Comparison of ENCODE assay signal across 23 cellular contexts in genomic region chr3:23867400-23867799, GRCh38. TPM values are rescaled to one million over a fixed set of nuclear protein-coding genes. Genes with fewer than 3 reads are reported as not detected.
A peak's percentile ranks its signal among the peaks of the same experiment; 100 is the strongest.
DNase-seq lines count a peak whose midpoint lies in the region; ATAC-seq and TF ChIP-seq lines count a peak whose summit lies in the region.
"Had no signal": no experiment of that assay in that cellular context is flagged by ENCODE, and none has a peak within 500 bp of the region (broad histone marks: within the 10 kb centered on the region; RNA-seq: fewer than 3 reads in every experiment).

No MANE protein-coding gene starts in this region.

- H3K27me3 ChIP-seq in cardiac muscle cell (no peaks in the 10 kb centered on the region), right atrium auricular region (no peaks in the 10 kb centered on the region), OCI-LY1 (ENCODE audit: insufficient read depth, low read length) (no peaks in the 10 kb centered on the region), H9 (ENCODE audit: insufficient read depth, low read length) (no peaks in the 10 kb centered on the region)
- H3K27me3 ChIP-seq: body of pancreas, MG63, sigmoid colon had no signal

- H3K18ac ChIP-seq in H9 (ENCODE audit: insufficient read length, low read depth, low read length) = no peak overlapping the region

- H2AFZ ChIP-seq in OCI-LY1 (ENCODE audit: low read length) (no peak overlapping the region), H9 (ENCODE audit: low read length) (no peak overlapping the region)

- H2BK5ac ChIP-seq in H9 (ENCODE audit: insufficient read length, low read length) = no peak overlapping the region

- no peak overlapping the region for H4K91ac ChIP-seq in H9 (ENCODE audit: insufficient read length, low read depth, low read length)

- H3K4me1 ChIP-seq in cardiac muscle cell (ENCODE audit: low read depth) (peaks cover 62% of the 10 kb centered on the region), right atrium auricular region (peaks cover 0 to 32% of the 10 kb centered on the region in 2 donors), OCI-LY1 (ENCODE audit: insufficient read depth, low read length, severe bottlenecking) (peaks cover 35% of the 10 kb centered on the region), H9 (ENCODE audit: insufficient read depth, low read length) (peaks cover 12% of the 10 kb centered on the region; the same call in 1 of the 2 replicates)

- no peak overlapping the region for H3T11ph ChIP-seq in H9 (ENCODE audit: low read length)

- TF ChIP-seq CTCF in cardiac muscle cell (IDR thresholded peaks at IDR 0.05; ENCODE audit: low read depth, low read length) = no peak
- no peak for TF ChIP-seq CTCF in right atrium auricular region (IDR thresholded peaks at IDR 0.05)
- TF ChIP-seq CTCF in OCI-LY1 (IDR thresholded peaks at IDR 0.05; ENCODE audit: low read length) = peak; percentile 63
- peak; percentile 40 for TF ChIP-seq CTCF in choroid plexus epithelial cell (conservative IDR thresholded peaks at IDR 0.05; ENCODE audit: low read depth, low read length)
- no peak for TF ChIP-seq CTCF in H9 (conservative IDR thresholded peaks at IDR 0.05)

- H3K4me2 ChIP-seq in OCI-LY1 (ENCODE audit: low read length) = no peak overlapping the region
- H3K4me2 ChIP-seq in H9 (ENCODE audit: insufficient read depth, insufficient read length, low read length) = no peak overlapping the region

- H3K79me2 ChIP-seq in OCI-LY1 (ENCODE audit: insufficient read depth, low read length) (peaks cover 12% of the 10 kb centered on the region), H9 (ENCODE audit: insufficient read depth, low read length) (peaks cover 3% of the 10 kb centered on the region; the same call in 1 of the 2 replicates)

- H4K8ac ChIP-seq in H9 (replicated peaks; ENCODE audit: insufficient read length, low read depth, low read length) = no peak overlapping the region

- WGBS in H9 (ENCODE audit: extremely low coverage, insufficient read length, low lambda C conversion rate) = no CpG with 5 or more reads among the region's 1 CpG

- H2BK20ac ChIP-seq in H9 (ENCODE audit: low read depth, low read length, poor library complexity, severe bottlenecking) = no peak overlapping the region

- H3K9me2 ChIP-seq in OCI-LY1 (ENCODE audit: low read depth, low read length) = no peaks in the 10 kb centered on the region

- peaks cover 17% of the 10 kb centered on the region for H3K36me3 Mint-ChIP-seq in stimulated activated memory B cell treated with anti-CD40 and anti-IgM and Interleukin-4, amounts not matched to agents 10 μg/mL and 1 μg/mL and 100 μg/mL, for 72 hours
- H3K36me3 Mint-ChIP-seq in H9 (ENCODE audit: insufficient read depth in 1 of 3, low read depth in 3 of 3) = peaks cover 8 to 22% (median 12%) of the 10 kb centered on the region in 3 experiments

- no peak overlapping the region for H2BK120ac ChIP-seq in H9 (ENCODE audit: low read depth, low read length, poor library complexity, severe bottlenecking)

- no peaks in the 10 kb centered on the region for H3K36me3 ChIP-seq in cardiac muscle cell
- H3K36me3 ChIP-seq in right atrium auricular region = no peaks in the 10 kb centered on the region
- H3K36me3 ChIP-seq in OCI-LY1 (ENCODE audit: insufficient read depth, low read length) = no peaks in the 10 kb centered on the region
- H3K36me3 ChIP-seq: MG63, sigmoid colon had no signal

- no peaks in the 10 kb centered on the region for H4K20me1 ChIP-seq in OCI-LY1 (ENCODE audit: insufficient read depth, low read length)
- H4K20me1 ChIP-seq in H9 (ENCODE audit: control insufficient read depth, insufficient read depth, insufficient read length) = no peaks in the 10 kb centered on the region

- peak overlapping the region; percentile 14 for H3K27ac Mint-ChIP-seq in stimulated activated memory B cell treated with anti-CD40 and anti-IgM and Interleukin-4, amounts not matched to agents 10 μg/mL and 1 μg/mL and 100 μg/mL, for 72 hours
- no peak overlapping the region; a peak in 1 of 7 replicates for H3K27ac Mint-ChIP-seq in H9
- H3K27ac Mint-ChIP-seq: activated naive CD4-positive, alpha-beta T cell treated with anti-CD3 and anti-CD28 coated beads for 36 hours had no signal

- peaks cover 46% of the 10 kb centered on the region for H3K4me1 Mint-ChIP-seq in stimulated activated memory B cell treated with anti-CD40 and anti-IgM and Interleukin-4, amounts not matched to agents 10 μg/mL and 1 μg/mL and 100 μg/mL, for 72 hours
- H3K4me1 Mint-ChIP-seq in H9 = peaks cover 33 to 39% of the 10 kb centered on the region in 2 experiments

- no peak overlapping the region for H3K14ac ChIP-seq in H9 (ENCODE audit: insufficient read depth, low read length)

- H3K4me3 Mint-ChIP-seq in stimulated activated memory B cell treated with anti-CD40 and anti-IgM and Interleukin-4, amounts not matched to agents 10 μg/mL and 1 μg/mL and 100 μg/mL, for 72 hours = no peak overlapping the region
- H3K4me3 Mint-ChIP-seq in H9 = no peak overlapping the region
- H3K4me3 Mint-ChIP-seq: activated naive CD4-positive, alpha-beta T cell treated with anti-CD3 and anti-CD28 coated beads for 36 hours; CD4-positive, alpha-beta memory T cell had no signal

- H3K27me3 Mint-ChIP-seq in stimulated activated memory B cell treated with anti-CD40 and anti-IgM and Interleukin-4, amounts not matched to agents 10 μg/mL and 1 μg/mL and 100 μg/mL, for 72 hours = no peaks in the 10 kb centered on the region
- no peaks in the 10 kb centered on the region for H3K27me3 Mint-ChIP-seq in H9 (ENCODE audit: low read depth)
- H3K27me3 Mint-ChIP-seq: CD4-positive, alpha-beta memory T cell had no signal

- no peak overlapping the region for H2AK5ac ChIP-seq in H9 (ENCODE audit: insufficient read length, low read length)

- no peak for DNase-seq in cardiac muscle cell (ENCODE audit: low read depth in 1 of 2, low spot score in 1 of 2)
- no peak for DNase-seq in right atrium auricular region (ENCODE audit: low spot score)
- DNase-seq in choroid plexus epithelial cell (ENCODE audit: low read depth) = peak; percentile 22
- DNase-seq in H9 = no peak
- no peak for DNase-seq in foreskin melanocyte
- DNase-seq: activated CD4-positive, alpha-beta T cell treated with anti-CD3 and anti-CD28 coated beads for 4 hours; activated naive CD4-positive, alpha-beta T cell treated with anti-CD3 and anti-CD28 coated beads for 36 hours; body of pancreas; CD4-positive, alpha-beta memory T cell; dermis blood vessel endothelial cell; EL; erythroblast; head of caudate nucleus; islet precursor cell; MG63; NCI-H2029 treated with DMSO at 0.1 percent for 48 hours; NK-92 treated with Interleukin-12 subunit alpha and Interleukin-12 subunit beta, amount 100 ng/mL, for 24 hours; SHP77; sigmoid colon; stimulated activated CD4-positive, alpha-beta T cell treated with anti-CD3 and anti-CD28 coated beads, Interleukin-1b, Interleukin-23, amount 100 ng/mL, for 48 hours had no signal

- no peak overlapping the region for H2BK15ac ChIP-seq in H9 (ENCODE audit: low read depth, low read length)

- H3K4me3 ChIP-seq in cardiac muscle cell (no peak overlapping the region), right atrium auricular region (no peak overlapping the region), OCI-LY1 (ENCODE audit: low read depth, low read length, poor library complexity, severe bottlenecking) (no peak overlapping the region), choroid plexus epithelial cell (ENCODE audit: low read depth, low read length) (no peak overlapping the region)
- H3K4me3 ChIP-seq: body of pancreas, MG63, sigmoid colon had no signal

- no peaks in the 10 kb centered on the region for H3F3A ChIP-seq in OCI-LY1 (ENCODE audit: insufficient read depth, low read length)

- H3K9me3 ChIP-seq in cardiac muscle cell (ENCODE audit: low read depth) = no peaks in the 10 kb centered on the region
- H3K9me3 ChIP-seq in right atrium auricular region = no peaks in the 10 kb centered on the region
- H3K9me3 ChIP-seq in OCI-LY1 (ENCODE audit: low read length) = no peaks in the 10 kb centered on the region
- no peaks in the 10 kb centered on the region for H3K9me3 ChIP-seq in H9 (ENCODE audit: control insufficient read depth, low read depth, low read length)
- H3K9me3 ChIP-seq: body of pancreas, MG63, sigmoid colon had no signal

- H3K23me2 ChIP-seq in H9 (ENCODE audit: insufficient read length, low read depth, low read length, poor library complexity, severe bottlenecking) = no peaks in the 10 kb centered on the region

- no peak for ATAC-seq in stimulated activated memory B cell treated with anti-CD40 and anti-IgM and Interleukin-4, amounts not matched to agents 10 μg/mL and 1 μg/mL and 100 μg/mL, for 72 hours
- ATAC-seq in GM21717 (IDR thresholded peaks at IDR 0.05; ENCODE audit: unreplicated experiment) = no peak
- ATAC-seq: body of pancreas had no signal

- H2BK12ac ChIP-seq in H9 (ENCODE audit: insufficient read length, low read depth, low read length) = no peak overlapping the region

- H3K56ac ChIP-seq in H9 (ENCODE audit: insufficient read length, low read depth, low read length) = no peak overlapping the region

- H3K23ac ChIP-seq in H9 (ENCODE audit: insufficient read length, low read depth, low read length) = no peak overlapping the region

- H3K9me3 Mint-ChIP-seq in stimulated activated memory B cell treated with anti-CD40 and anti-IgM and Interleukin-4, amounts not matched to agents 10 μg/mL and 1 μg/mL and 100 μg/mL, for 72 hours = no peaks in the 10 kb centered on the region
- H3K9me3 Mint-ChIP-seq in H9 = 0 out of 5 replicates have a peak, but pooled peaks cover 0 to 4% of the 10 kb centered on the region in 2 experiments
- H3K9me3 Mint-ChIP-seq: activated naive CD4-positive, alpha-beta T cell treated with anti-CD3 and anti-CD28 coated beads for 36 hours; CD4-positive, alpha-beta memory T cell had no signal

- H3K79me1 ChIP-seq in H9 (ENCODE audit: insufficient read depth, low read depth, low read length, poor library complexity, severe bottlenecking) = peaks cover 5% of the 10 kb centered on the region

- no peak overlapping the region for H4K5ac ChIP-seq in H9 (ENCODE audit: insufficient read length, low read depth, low read length)

- H3K4ac ChIP-seq in H9 (ENCODE audit: low read depth, low read length) = no peak overlapping the region

- H3K27ac ChIP-seq in cardiac muscle cell = peak overlapping the region; percentile 94
- no peak overlapping the region for H3K27ac ChIP-seq in right atrium auricular region
- H3K27ac ChIP-seq in OCI-LY1 (ENCODE audit: low read depth, low read length, poor library complexity, severe bottlenecking) = no peak overlapping the region
- H3K27ac ChIP-seq in H9 (ENCODE audit: insufficient read length, low read depth, low read length) = no peak overlapping the region
- H3K27ac ChIP-seq: body of pancreas, sigmoid colon had no signal

- H3K9ac ChIP-seq in OCI-LY1 (ENCODE audit: low read length) (no peak overlapping the region), H9 (ENCODE audit: extremely low read depth, insufficient read length, low read length) (no peak overlapping the region)

RNA-seq across cellular contexts. Expression of gene NKIRAS1, which starts 49.4 kb away (rescaled TPM):
- 18.1 and 20.2 TPM in 2 replicates for total RNA-seq in cardiac muscle cell
- polyA plus RNA-seq in cardiac muscle cell = 28.0 and 34.4 TPM in 2 replicates
- 10 to 100 TPM; 18.4 to 19.8 TPM for total RNA-seq in right atrium auricular region
- total RNA-seq in H9 (2021) = 6.1 and 6.2 TPM in 2 replicates

RNA-seq across cellular contexts. Expression of gene RPL15, which starts 49.5 kb away (rescaled TPM):
- 2,722 and 3,253 TPM in 2 replicates for total RNA-seq in cardiac muscle cell
- polyA plus RNA-seq in cardiac muscle cell = 1,419 and 1,837 TPM in 2 replicates
- total RNA-seq in right atrium auricular region = 1,000 to 10,000 TPM in 1 of 2 donors, 100 to 1,000 TPM in 1; 608 to 1,311 TPM
- total RNA-seq in H9 (2021) = 2,794 and 2,865 TPM in 2 replicates

Comparison
In these comparisons a context has a peak if more than half of its experiments do, and no peak if none do; other contexts are left out.
1. CTCF ChIP-seq: peak in OCI-LY1 (single experiment) and choroid plexus epithelial cell (single experiment); none in cardiac muscle cell (single experiment), right atrium auricular region (0 of 2) and H9 (single experiment).